In the genomic region with DNA sequence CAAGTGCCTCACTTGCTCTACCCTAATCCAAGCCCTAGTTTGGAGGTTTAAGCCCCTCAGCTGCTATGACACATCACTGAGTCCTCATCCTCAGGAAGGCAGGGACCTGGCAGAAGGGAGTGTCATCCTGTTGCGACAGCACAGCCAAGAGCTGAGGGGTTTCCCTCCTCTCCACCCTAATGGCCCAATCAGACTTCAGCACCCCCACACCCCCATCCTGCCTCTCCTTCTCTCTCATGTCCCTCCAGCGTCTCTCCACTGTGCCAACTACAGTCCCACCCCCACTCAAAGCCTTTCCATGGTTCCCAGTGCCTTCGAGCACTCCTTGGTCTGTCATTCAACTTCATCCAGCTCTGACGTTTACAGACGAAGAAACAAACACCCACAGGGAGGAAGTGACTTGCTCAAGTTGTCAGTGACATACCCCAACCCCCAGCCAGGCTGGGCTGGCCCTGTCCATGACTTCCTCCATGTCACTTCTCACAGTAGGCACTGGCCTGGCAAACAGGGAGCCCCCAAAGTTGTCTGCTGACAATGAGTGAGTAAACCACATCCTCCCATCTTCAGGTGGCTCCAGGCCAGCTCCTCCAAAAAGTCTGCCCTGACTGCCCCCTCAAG, we compare ENCODE assay signal across 8 cellular contexts. TPM values are rescaled to one million over a fixed set of nuclear protein-coding genes. Genes with fewer than 3 reads are reported as not detected.
DNase-seq lines count a peak whose midpoint lies in the region; ATAC-seq, FAIRE-seq and TF ChIP-seq lines count a peak whose summit lies in the region.

No MANE protein-coding gene starts in this region.

- DNase-seq in GM12892 (ENCODE audit: insufficient read length) = no peak
- peak; percentile 91 for DNase-seq in SIG-M5 (lab: John Stamatoyannopoulos, UW)
- peak; percentile 30 for DNase-seq in activated T-helper 9 cell treated with anti-CD3 and anti-CD28 coated beads, Interleukin-2, amount 50 U/mL, for 16 hours (ENCODE audit: low read depth)
- peak; percentile 65 for DNase-seq in left ventricle myocardium superior
- DNase-seq in stimulated activated CD4-positive, alpha-beta T cell treated with anti-CD3 and anti-CD28 coated beads, Interleukin-1b, Interleukin-23, amount 100 ng/mL, for 48 hours = peak; percentile 73
- DNase-seq in GOT3 (lab: John Stamatoyannopoulos, UW) = no peak
- no peak for DNase-seq in COLO668 (lab: John Stamatoyannopoulos, UW; ENCODE audit: unreplicated experiment)

- intact Hi-C loops in left ventricle myocardium superior (cut with micrococcal nuclease) = no loop called here

- no peak for TF ChIP-seq POLR2A in GM12892 (IDR thresholded peaks at IDR 0.05; ENCODE audit: low read depth, low read length)

- FAIRE-seq in GM12892 (lab: Jason Lieb, UNC) = peak; percentile 89

- peak; percentile 31 for ATAC-seq in left ventricle myocardium superior
- ATAC-seq in HG03045 (IDR thresholded peaks at IDR 0.05; ENCODE audit: unreplicated experiment) = no peak

RNA-seq across cellular contexts. Expression of a gene that starts 15.6 kb away (rescaled TPM):
- polyA plus RNA-seq in GM12892 (2012; ENCODE audit: missing spikeins) = 48.4 TPM
- total RNA-seq in left ventricle myocardium superior = 58.9 TPM

RNA-seq across cellular contexts. Expression of a gene that starts 57.3 kb away (rescaled TPM):
- polyA plus RNA-seq in GM12892 (2012; ENCODE audit: missing spikeins) = 24.3 TPM
- total RNA-seq in left ventricle myocardium superior = 102 TPM

Comparison
In these comparisons a context has a peak if more than half of its experiments do, and no peak if none do; other contexts are left out.
1. DNase-seq: peak in SIG-M5 (single experiment), activated T-helper 9 cell treated with anti-CD3 and anti-CD28 coated beads, Interleukin-2, amount 50 U/mL, for 16 hours (single experiment), left ventricle myocardium superior (single experiment) and stimulated activated CD4-positive, alpha-beta T cell treated with anti-CD3 and anti-CD28 coated beads, Interleukin-1b, Interleukin-23, amount 100 ng/mL, for 48 hours (single experiment); none in GM12892 (single experiment), GOT3 (single experiment) and COLO668 (single experiment).